In the genomic region with DNA sequence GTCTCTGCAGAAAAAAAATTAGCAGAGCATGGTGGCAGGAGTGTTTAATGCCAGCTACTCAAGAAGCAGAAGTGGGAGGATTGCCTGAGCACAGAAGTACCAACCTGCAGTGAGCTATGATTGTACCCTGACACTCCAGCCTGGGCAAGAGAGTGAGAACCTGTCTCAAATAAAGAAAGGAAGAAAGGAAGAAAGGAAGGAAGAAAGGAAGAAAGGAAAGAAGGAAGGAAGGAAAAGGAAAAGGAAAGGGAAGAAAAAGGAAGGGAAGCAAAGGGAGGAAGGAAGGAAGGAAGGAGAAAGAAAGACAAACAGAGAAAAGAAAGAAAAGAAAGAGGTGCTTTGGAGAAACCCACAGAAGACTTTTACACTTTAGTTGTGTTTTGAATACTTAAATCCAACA, we compare ENCODE assay signal across 2 cellular contexts.
TF ChIP-seq lines count a peak whose summit lies in the region.

No MANE protein-coding gene starts in this region.

TF ChIP-seq in GM23338, 12 proteins besides CTCF, POLR2A, EP300 and RAD21 (continues in another document):
- TF ChIP-seq EZH2phosphoT487 (IDR thresholded peaks at IDR 0.05; ENCODE audit: unreplicated experiment), result no peak
- no peak for TF ChIP-seq CREB1 (CRISPR knock-in tag; IDR thresholded peaks at IDR 0.05; ENCODE audit: low read depth)
- TF ChIP-seq, protein P1, sequence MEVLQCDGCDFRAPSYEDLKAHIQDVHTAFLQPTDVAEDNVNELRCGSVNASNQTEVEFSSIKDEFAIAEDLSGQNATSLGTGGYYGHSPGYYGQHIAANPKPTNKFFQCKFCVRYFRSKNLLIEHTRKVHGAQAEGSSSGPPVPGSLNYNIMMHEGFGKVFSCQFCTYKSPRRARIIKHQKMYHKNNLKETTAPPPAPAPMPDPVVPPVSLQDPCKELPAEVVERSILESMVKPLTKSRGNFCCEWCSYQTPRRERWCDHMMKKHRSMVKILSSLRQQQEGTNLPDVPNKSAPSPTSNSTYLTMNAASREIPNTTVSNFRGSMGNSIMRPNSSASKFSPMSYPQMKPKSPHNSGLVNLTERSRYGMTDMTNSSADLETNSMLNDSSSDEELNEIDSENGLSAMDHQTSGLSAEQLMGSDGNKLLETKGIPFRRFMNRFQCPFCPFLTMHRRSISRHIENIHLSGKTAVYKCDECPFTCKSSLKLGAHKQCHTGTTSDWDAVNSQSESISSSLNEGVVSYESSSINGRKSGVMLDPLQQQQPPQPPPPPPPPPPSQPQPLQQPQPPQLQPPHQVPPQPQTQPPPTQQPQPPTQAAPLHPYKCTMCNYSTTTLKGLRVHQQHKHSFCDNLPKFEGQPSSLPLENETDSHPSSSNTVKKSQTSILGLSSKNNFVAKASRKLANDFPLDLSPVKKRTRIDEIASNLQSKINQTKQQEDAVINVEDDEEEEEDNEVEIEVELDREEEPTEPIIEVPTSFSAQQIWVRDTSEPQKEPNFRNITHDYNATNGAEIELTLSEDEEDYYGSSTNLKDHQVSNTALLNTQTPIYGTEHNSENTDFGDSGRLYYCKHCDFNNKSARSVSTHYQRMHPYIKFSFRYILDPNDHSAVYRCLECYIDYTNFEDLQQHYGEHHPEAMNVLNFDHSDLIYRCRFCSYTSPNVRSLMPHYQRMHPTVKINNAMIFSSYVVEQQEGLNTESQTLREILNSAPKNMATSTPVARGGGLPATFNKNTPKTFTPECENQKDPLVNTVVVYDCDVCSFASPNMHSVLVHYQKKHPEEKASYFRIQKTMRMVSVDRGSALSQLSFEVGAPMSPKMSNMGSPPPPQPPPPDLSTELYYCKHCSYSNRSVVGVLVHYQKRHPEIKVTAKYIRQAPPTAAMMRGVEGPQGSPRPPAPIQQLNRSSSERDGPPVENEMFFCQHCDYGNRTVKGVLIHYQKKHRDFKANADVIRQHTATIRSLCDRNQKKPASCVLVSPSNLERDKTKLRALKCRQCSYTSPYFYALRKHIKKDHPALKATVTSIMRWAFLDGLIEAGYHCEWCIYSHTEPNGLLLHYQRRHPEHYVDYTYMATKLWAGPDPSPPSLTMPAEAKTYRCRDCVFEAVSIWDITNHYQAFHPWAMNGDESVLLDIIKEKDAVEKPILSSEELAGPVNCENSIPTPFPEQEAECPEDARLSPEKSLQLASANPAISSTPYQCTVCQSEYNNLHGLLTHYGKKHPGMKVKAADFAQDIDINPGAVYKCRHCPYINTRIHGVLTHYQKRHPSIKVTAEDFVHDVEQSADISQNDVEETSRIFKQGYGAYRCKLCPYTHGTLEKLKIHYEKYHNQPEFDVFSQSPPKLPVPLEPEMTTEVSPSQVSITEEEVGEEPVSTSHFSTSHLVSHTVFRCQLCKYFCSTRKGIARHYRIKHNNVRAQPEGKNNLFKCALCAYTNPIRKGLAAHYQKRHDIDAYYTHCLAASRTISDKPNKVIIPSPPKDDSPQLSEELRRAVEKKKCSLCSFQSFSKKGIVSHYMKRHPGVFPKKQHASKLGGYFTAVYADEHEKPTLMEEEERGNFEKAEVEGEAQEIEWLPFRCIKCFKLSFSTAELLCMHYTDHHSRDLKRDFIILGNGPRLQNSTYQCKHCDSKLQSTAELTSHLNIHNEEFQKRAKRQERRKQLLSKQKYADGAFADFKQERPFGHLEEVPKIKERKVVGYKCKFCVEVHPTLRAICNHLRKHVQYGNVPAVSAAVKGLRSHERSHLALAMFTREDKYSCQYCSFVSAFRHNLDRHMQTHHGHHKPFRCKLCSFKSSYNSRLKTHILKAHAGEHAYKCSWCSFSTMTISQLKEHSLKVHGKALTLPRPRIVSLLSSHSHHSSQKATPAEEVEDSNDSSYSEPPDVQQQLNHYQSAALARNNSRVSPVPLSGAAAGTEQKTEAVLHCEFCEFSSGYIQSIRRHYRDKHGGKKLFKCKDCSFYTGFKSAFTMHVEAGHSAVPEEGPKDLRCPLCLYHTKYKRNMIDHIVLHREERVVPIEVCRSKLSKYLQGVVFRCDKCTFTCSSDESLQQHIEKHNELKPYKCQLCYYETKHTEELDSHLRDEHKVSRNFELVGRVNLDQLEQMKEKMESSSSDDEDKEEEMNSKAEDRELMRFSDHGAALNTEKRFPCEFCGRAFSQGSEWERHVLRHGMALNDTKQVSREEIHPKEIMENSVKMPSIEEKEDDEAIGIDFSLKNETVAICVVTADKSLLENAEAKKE (CRISPR knock-in tag; IDR thresholded peaks at IDR 0.05), result no peak
- no peak for TF ChIP-seq JUNB (IDR thresholded peaks at IDR 0.05; ENCODE audit: unreplicated experiment)
- no peak for TF ChIP-seq NANOG (IDR thresholded peaks at IDR 0.05; ENCODE audit: borderline replicate concordance)
- no peak for TF ChIP-seq ZNF331 (CRISPR knock-in tag; IDR thresholded peaks at IDR 0.05; ENCODE audit: low read depth)
- TF ChIP-seq, protein P2, sequence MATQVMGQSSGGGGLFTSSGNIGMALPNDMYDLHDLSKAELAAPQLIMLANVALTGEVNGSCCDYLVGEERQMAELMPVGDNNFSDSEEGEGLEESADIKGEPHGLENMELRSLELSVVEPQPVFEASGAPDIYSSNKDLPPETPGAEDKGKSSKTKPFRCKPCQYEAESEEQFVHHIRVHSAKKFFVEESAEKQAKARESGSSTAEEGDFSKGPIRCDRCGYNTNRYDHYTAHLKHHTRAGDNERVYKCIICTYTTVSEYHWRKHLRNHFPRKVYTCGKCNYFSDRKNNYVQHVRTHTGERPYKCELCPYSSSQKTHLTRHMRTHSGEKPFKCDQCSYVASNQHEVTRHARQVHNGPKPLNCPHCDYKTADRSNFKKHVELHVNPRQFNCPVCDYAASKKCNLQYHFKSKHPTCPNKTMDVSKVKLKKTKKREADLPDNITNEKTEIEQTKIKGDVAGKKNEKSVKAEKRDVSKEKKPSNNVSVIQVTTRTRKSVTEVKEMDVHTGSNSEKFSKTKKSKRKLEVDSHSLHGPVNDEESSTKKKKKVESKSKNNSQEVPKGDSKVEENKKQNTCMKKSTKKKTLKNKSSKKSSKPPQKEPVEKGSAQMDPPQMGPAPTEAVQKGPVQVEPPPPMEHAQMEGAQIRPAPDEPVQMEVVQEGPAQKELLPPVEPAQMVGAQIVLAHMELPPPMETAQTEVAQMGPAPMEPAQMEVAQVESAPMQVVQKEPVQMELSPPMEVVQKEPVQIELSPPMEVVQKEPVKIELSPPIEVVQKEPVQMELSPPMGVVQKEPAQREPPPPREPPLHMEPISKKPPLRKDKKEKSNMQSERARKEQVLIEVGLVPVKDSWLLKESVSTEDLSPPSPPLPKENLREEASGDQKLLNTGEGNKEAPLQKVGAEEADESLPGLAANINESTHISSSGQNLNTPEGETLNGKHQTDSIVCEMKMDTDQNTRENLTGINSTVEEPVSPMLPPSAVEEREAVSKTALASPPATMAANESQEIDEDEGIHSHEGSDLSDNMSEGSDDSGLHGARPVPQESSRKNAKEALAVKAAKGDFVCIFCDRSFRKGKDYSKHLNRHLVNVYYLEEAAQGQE (IDR thresholded peaks at IDR 0.05; ENCODE audit: unreplicated experiment), result no peak
- TF ChIP-seq EZH2 (IDR thresholded peaks at IDR 0.05; ENCODE audit: low read depth, unreplicated experiment), result no peak
- TF ChIP-seq, protein P3, sequence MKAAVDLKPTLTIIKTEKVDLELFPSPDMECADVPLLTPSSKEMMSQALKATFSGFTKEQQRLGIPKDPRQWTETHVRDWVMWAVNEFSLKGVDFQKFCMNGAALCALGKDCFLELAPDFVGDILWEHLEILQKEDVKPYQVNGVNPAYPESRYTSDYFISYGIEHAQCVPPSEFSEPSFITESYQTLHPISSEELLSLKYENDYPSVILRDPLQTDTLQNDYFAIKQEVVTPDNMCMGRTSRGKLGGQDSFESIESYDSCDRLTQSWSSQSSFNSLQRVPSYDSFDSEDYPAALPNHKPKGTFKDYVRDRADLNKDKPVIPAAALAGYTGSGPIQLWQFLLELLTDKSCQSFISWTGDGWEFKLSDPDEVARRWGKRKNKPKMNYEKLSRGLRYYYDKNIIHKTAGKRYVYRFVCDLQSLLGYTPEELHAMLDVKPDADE (IDR thresholded peaks at IDR 0.05), result no peak
- TF ChIP-seq POLR2AphosphoS5 (IDR thresholded peaks at IDR 0.05; ENCODE audit: low read depth), result no peak

TF ChIP-seq in K562, 482 proteins besides CTCF, POLR2A, EP300 and RAD21:
- TF ChIP-seq HLTF (IDR thresholded peaks at IDR 0.05), result 0 out of 2 replicates have a peak, but pooled peaks have one; percentile 28
- TF ChIP-seq LARP7 (IDR thresholded peaks at IDR 0.05), result peak; percentile 48; the same call in 1 of the 2 replicates
- TF ChIP-seq, protein P4, sequence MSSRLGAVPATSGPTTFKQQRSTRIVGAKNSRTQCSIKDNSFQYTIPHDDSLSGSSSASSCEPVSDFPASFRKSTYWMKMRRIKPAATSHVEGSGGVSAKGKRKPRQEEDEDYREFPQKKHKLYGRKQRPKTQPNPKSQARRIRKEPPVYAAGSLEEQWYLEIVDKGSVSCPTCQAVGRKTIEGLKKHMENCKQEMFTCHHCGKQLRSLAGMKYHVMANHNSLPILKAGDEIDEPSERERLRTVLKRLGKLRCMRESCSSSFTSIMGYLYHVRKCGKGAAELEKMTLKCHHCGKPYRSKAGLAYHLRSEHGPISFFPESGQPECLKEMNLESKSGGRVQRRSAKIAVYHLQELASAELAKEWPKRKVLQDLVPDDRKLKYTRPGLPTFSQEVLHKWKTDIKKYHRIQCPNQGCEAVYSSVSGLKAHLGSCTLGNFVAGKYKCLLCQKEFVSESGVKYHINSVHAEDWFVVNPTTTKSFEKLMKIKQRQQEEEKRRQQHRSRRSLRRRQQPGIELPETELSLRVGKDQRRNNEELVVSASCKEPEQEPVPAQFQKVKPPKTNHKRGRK (tag; IDR thresholded peaks at IDR 0.05), result peak; percentile 80
- TF ChIP-seq, protein P5, sequence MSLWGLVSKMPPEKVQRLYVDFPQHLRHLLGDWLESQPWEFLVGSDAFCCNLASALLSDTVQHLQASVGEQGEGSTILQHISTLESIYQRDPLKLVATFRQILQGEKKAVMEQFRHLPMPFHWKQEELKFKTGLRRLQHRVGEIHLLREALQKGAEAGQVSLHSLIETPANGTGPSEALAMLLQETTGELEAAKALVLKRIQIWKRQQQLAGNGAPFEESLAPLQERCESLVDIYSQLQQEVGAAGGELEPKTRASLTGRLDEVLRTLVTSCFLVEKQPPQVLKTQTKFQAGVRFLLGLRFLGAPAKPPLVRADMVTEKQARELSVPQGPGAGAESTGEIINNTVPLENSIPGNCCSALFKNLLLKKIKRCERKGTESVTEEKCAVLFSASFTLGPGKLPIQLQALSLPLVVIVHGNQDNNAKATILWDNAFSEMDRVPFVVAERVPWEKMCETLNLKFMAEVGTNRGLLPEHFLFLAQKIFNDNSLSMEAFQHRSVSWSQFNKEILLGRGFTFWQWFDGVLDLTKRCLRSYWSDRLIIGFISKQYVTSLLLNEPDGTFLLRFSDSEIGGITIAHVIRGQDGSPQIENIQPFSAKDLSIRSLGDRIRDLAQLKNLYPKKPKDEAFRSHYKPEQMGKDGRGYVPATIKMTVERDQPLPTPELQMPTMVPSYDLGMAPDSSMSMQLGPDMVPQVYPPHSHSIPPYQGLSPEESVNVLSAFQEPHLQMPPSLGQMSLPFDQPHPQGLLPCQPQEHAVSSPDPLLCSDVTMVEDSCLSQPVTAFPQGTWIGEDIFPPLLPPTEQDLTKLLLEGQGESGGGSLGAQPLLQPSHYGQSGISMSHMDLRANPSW (CRISPR knock-in tag; IDR thresholded peaks at IDR 0.05), result no peak
- TF ChIP-seq ELF4 (CRISPR knock-in tag; IDR thresholded peaks at IDR 0.05), result peak; percentile 21; the same call in 1 of the 2 replicates
- TF ChIP-seq SMAD4 (CRISPR knock-in tag; conservative IDR thresholded peaks at IDR 0.05), result no peak
- TF ChIP-seq, protein P6, sequence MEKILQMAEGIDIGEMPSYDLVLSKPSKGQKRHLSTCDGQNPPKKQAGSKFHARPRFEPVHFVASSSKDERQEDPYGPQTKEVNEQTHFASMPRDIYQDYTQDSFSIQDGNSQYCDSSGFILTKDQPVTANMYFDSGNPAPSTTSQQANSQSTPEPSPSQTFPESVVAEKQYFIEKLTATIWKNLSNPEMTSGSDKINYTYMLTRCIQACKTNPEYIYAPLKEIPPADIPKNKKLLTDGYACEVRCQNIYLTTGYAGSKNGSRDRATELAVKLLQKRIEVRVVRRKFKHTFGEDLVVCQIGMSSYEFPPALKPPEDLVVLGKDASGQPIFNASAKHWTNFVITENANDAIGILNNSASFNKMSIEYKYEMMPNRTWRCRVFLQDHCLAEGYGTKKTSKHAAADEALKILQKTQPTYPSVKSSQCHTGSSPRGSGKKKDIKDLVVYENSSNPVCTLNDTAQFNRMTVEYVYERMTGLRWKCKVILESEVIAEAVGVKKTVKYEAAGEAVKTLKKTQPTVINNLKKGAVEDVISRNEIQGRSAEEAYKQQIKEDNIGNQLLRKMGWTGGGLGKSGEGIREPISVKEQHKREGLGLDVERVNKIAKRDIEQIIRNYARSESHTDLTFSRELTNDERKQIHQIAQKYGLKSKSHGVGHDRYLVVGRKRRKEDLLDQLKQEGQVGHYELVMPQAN (IDR thresholded peaks at IDR 0.05; ENCODE audit: borderline replicate concordance), result 0 out of 2 replicates have a peak, but pooled peaks have one; percentile 26
- peak; percentile 63; the same call in 1 of the 2 replicates for TF ChIP-seq MCM3 (IDR thresholded peaks at IDR 0.05)
- 0 out of 4 replicates have a peak, but pooled peaks of 1 of the 2 experiments have one; percentile 30 for TF ChIP-seq MCM7 (IDR thresholded peaks at IDR 0.05)
